17 cellular contexts compared by ENCODE assay signal in genomic region chr5:174177531-174177930, GRCh38.
"Had no signal": no experiment of that assay in that cellular context is flagged by ENCODE, and none has a peak within 500 bp of the region (broad histone marks: within the 10 kb centered on the region; RNA-seq: fewer than 3 reads in every experiment).

No MANE protein-coding gene starts in this region.

- H3K36me3 Mint-ChIP-seq: immature natural killer cell, naive B cell had no signal

- H3K27ac Mint-ChIP-seq: dendritic cell treated with granulocyte-macrophage colony-stimulating factor and Interleukin-4, amounts not matched to agents 40 ng/mL and 50 ng/mL, for 4 days; immature natural killer cell; nephron had no signal

- H3K4me3 ChIP-seq: gastrocnemius medialis, left ventricle myocardium inferior, lower lobe of right lung, smooth muscle cell, suprapubic skin, tibial artery, upper lobe of left lung had no signal

- H3K27ac ChIP-seq: gastrocnemius medialis, left ventricle myocardium inferior, lower lobe of right lung, neutrophil, suprapubic skin, tibial artery, upper lobe of left lung had no signal

- DNase-seq: gastrocnemius medialis; immature natural killer cell; left ventricle myocardium inferior; lower lobe of right lung; mesenchymal stem cell; naive B cell; posterior cingulate gyrus; right cardiac atrium; stimulated activated CD4-positive, alpha-beta T cell treated with anti-CD3 and anti-CD28 coated beads, Interleukin-2, amount 100 ng/mL, for 48 hours; stimulated activated naive CD8-positive, alpha-beta T cell treated with anti-CD3 and anti-CD28 coated beads, Interleukin-15, Interleukin-2, amounts not matched to agents 100 U/mL and 50 U/mL, for 24 hours; tibial artery had no signal

- H3K4me1 Mint-ChIP-seq: immature natural killer cell, naive B cell, nephron had no signal

- H3K4me1 ChIP-seq: gastrocnemius medialis, left ventricle myocardium inferior, lower lobe of right lung had no signal

- H3K36me3 ChIP-seq: gastrocnemius medialis, left ventricle myocardium inferior, lower lobe of right lung, neutrophil, suprapubic skin, tibial artery, upper lobe of left lung had no signal

- ATAC-seq: gastrocnemius medialis; lower lobe of right lung; right cardiac atrium; stimulated activated naive CD8-positive, alpha-beta T cell treated with anti-CD3 and anti-CD28 coated beads, Interleukin-15, Interleukin-2, amounts not matched to agents 100 U/mL and 50 U/mL, for 24 hours had no signal

- H3K4me3 Mint-ChIP-seq: dendritic cell treated with granulocyte-macrophage colony-stimulating factor and Interleukin-4, amounts not matched to agents 40 ng/mL and 50 ng/mL, for 4 days; immature natural killer cell; naive B cell; nephron had no signal

- H3K9me3 Mint-ChIP-seq: dendritic cell treated with granulocyte-macrophage colony-stimulating factor and Interleukin-4, amounts not matched to agents 40 ng/mL and 50 ng/mL, for 4 days; immature natural killer cell; nephron had no signal

- H3K9me3 ChIP-seq: gastrocnemius medialis, left ventricle myocardium inferior, lower lobe of right lung, neutrophil, suprapubic skin, tibial artery, upper lobe of left lung had no signal

- H3K27me3 ChIP-seq: upper lobe of left lung had no signal
